8 cellular contexts compared by ENCODE assay signal in genomic region chr1:21290546-21290944, GRCh38. TPM values are rescaled to one million over a fixed set of nuclear protein-coding genes. Genes with fewer than 3 reads are reported as not detected.
DNase-seq lines count a peak whose midpoint lies in the region; ATAC-seq, FAIRE-seq and TF ChIP-seq lines count a peak whose summit lies in the region.

No MANE protein-coding gene starts in this region.

- peak overlapping the region; percentile 21 for H4K5ac ChIP-seq in H1 (ENCODE audit: insufficient read length, low read depth, low read length)

- no peak overlapping the region for H3K18ac ChIP-seq in H1 (ENCODE audit: extremely low read depth, low read length)

- no peak overlapping the region for H3K27ac ChIP-seq in PC-3 (ENCODE audit: low read length)
- H3K27ac ChIP-seq in H1 (ENCODE audit: low read depth, low read length): no peak overlapping the region
- H3K27ac ChIP-seq in pancreas: peak overlapping the region in 3 of 4 donors; percentile 6 to 70 (median 63)

- H3K36me3 ChIP-seq in PC-3 (ENCODE audit: low read depth, low read length): no peaks in the 10 kb centered on the region
- no peaks in the 10 kb centered on the region for H3K36me3 ChIP-seq in H1 (ENCODE audit: control insufficient read depth in 2 of 4, insufficient read depth in 4 of 4, low read length in 3 of 4)
- no peaks in the 10 kb centered on the region for H3K36me3 ChIP-seq in pancreas

- H3K23me2 ChIP-seq in H1 (ENCODE audit: low read depth, low read length): peaks cover 6% of the 10 kb centered on the region

- H2AFZ ChIP-seq in PC-3 (ENCODE audit: low read length) (peak overlapping the region; percentile 68; the same call in 1 of the 2 replicates), H1 (ENCODE audit: low read length) (no peak overlapping the region)

- no peak for TF ChIP-seq EP300 in H1 (IDR thresholded peaks at IDR 0.05; ENCODE audit: borderline replicate concordance in 1 of 2, low read depth in 2 of 2, low read length in 2 of 2)

- no peak overlapping the region for H2AK5ac ChIP-seq in H1 (ENCODE audit: low read depth, low read length)

- no peak overlapping the region for H2BK20ac ChIP-seq in H1 (ENCODE audit: low read length)

- H3K9ac ChIP-seq in PC-3 (ENCODE audit: low read length) (peak overlapping the region; percentile 76), H1 (replicated peaks in 1 of 4; ENCODE audit: extremely low read depth in 1 of 4, low read depth in 3 of 4, low read length in 3 of 4) (peak overlapping the region in 1 of 4 experiments; percentile 60; a peak in 1 of 7 replicates)

- H3K4me1 ChIP-seq in PC-3 (ENCODE audit: insufficient read depth, low read length): peaks cover 26% of the 10 kb centered on the region
- peaks cover 0 to 22% (median 16%) of the 10 kb centered on the region in 4 experiments; a peak in 6 of 7 replicates for H3K4me1 ChIP-seq in H1 (replicated peaks in 1 of 4; ENCODE audit: control insufficient read depth in 3 of 4, insufficient read depth in 4 of 4, low read length in 3 of 4)
- peaks cover 6 to 32% (median 15%) of the 10 kb centered on the region in 3 donors for H3K4me1 ChIP-seq in pancreas

- H3K9me3 ChIP-seq in PC-3 (ENCODE audit: low read length): no peaks in the 10 kb centered on the region
- H3K9me3 ChIP-seq in H1 (ENCODE audit: insufficient read depth in 2 of 2, low read depth in 1 of 2, low read length in 1 of 2): no peaks in the 10 kb centered on the region
- H3K9me3 ChIP-seq in pancreas: no peaks in the 10 kb centered on the region

- no peak overlapping the region for H2BK12ac ChIP-seq in H1 (ENCODE audit: low read depth, low read length)

- no peak overlapping the region for H2BK15ac ChIP-seq in H1 (ENCODE audit: low read length)

- no peak overlapping the region for H3K56ac ChIP-seq in H1 (replicated peaks; ENCODE audit: insufficient read length, low read depth, low read length)

- TF ChIP-seq RAD21 in H1 (IDR thresholded peaks at IDR 0.05 in 1 of 2, conservative IDR thresholded peaks at IDR 0.05 in 1 of 2; ENCODE audit: low read depth in 2 of 2, low read length in 2 of 2): no peak

- ATAC-seq in GM18502 (IDR thresholded peaks at IDR 0.05; ENCODE audit: poor library complexity, unreplicated experiment) (peak; percentile 23), PC-3 (peak; percentile 22), pancreas (peak in 1 of 4 donors; percentile 5), GM18505 (IDR thresholded peaks at IDR 0.05; ENCODE audit: unreplicated experiment) (no peak), HG03108 (IDR thresholded peaks at IDR 0.05; ENCODE audit: unreplicated experiment) (no peak)

- peak overlapping the region; percentile 85 for H3K4me3 ChIP-seq in PC-3 (ENCODE audit: low read length)
- peak overlapping the region; percentile 49 to 94 (median 68) for H3K4me3 ChIP-seq in H1 (ENCODE audit: extremely low read depth in 1 of 4, insufficient read depth in 2 of 4, low read depth in 3 of 4, low read length in 4 of 4)
- H3K4me3 ChIP-seq in pancreas: peak overlapping the region; percentile 41 to 67 (median 52)

- peak overlapping the region; percentile 24 for H3K14ac ChIP-seq in H1 (ENCODE audit: insufficient read length)

- intact Hi-C loops in PC-3 (cut with micrococcal nuclease) (loop anchor here (5.0 kb wide), 1 partner anchor 42 kb away; no protein-coding TSS in a partner anchor), pancreas (cut with DNase I) (no loop called here)

- H3K27me3 ChIP-seq in PC-3 (ENCODE audit: low read length) (no peaks in the 10 kb centered on the region), H1 (replicated peaks in 1 of 4; ENCODE audit: control insufficient read depth in 3 of 4, extremely low read depth in 1 of 4, insufficient read depth in 3 of 4, low read length in 3 of 4) (peaks cover 0 to 4% (median 0%) of the 10 kb centered on the region in 4 experiments; a peak in 2 of 7 replicates), pancreas (no peaks in the 10 kb centered on the region)

- no peak overlapping the region for H3K4ac ChIP-seq in H1 (replicated peaks; ENCODE audit: insufficient read length, low read depth, low read length)

- H2BK5ac ChIP-seq in H1 (ENCODE audit: low read depth, low read length): no peak overlapping the region

- H3K79me2 ChIP-seq in PC-3 (ENCODE audit: low read length): peaks cover 21% of the 10 kb centered on the region
- no peaks in the 10 kb centered on the region; a peak in 1 of 4 replicates for H3K79me2 ChIP-seq in H1 (ENCODE audit: control insufficient read depth in 1 of 2, insufficient read depth in 2 of 2, low read length in 2 of 2)

- WGBS in H1 (ENCODE audit: extremely low coverage in 1 of 2, insufficient coverage in 1 of 2, insufficient read length in 1 of 2, insufficient replicate concordance in 2 of 2, low coverage in 1 of 2, low lambda C conversion rate in 2 of 2, missing lambda C conversion rate in 1 of 2), 2 experiments: 12% methylated on average over 7 of the region's 9 CpGs; no CpG with 5 or more reads in 1 of the 2 experiments
- 5% methylated on average over 9 of the region's 9 CpGs for WGBS in pancreas, 2 donors

- TSS peak; percentile 73 for BruUV-seq in PC-3 (replicated peaks; lab: Mats Ljungman, UMichigan)

- H2BK120ac ChIP-seq in H1 (replicated peaks; ENCODE audit: low read depth, low read length): no peak overlapping the region

- POLR2A ChIA-PET in PC-3 (lab: Charles Lee; ENCODE audit: unreplicated experiment) (no interaction called here), H1 (lab: Charles Lee; ENCODE audit: partially characterized antibody) (interaction anchor here (1.3 kb wide), 1 partner anchor 9 kb away, joined by 7 read pairs; no protein-coding TSS in a partner anchor)

- no peaks in the 10 kb centered on the region; the same call in 1 of the 2 replicates for H3K79me1 ChIP-seq in H1 (ENCODE audit: low read depth, low read length)

- no peak overlapping the region for H4K8ac ChIP-seq in H1 (ENCODE audit: extremely low read depth, insufficient read depth, low read length)

- peak overlapping the region; percentile 68 for H4K91ac ChIP-seq in H1 (replicated peaks; ENCODE audit: insufficient read length, low read length)

- H3K9me2 ChIP-seq in PC-3 (replicated peaks; ENCODE audit: low read length): no peaks in the 10 kb centered on the region

- H3K4me2 ChIP-seq in PC-3 (ENCODE audit: low read length) (peak overlapping the region; percentile 95), H1 (ENCODE audit: insufficient read depth in 1 of 2, low read depth in 2 of 2, low read length in 2 of 2) (peak overlapping the region; percentile 67 to 86)

- no peaks in the 10 kb centered on the region for H3F3A ChIP-seq in PC-3 (ENCODE audit: low read length, unreplicated experiment)

- H3K23ac ChIP-seq in H1 (ENCODE audit: insufficient read length): no peak overlapping the region

- CTCF ChIA-PET in PC-3 (lab: Charles Lee) (interaction anchor here (0.7 to 1.1 kb wide), 2 partner anchors 43 to 100 kb away, joined by 4 to 6 read pairs; no protein-coding TSS in a partner anchor), H1 (lab: Charles Lee; ENCODE audit: partially characterized antibody) (interaction anchor here (0.8 to 6.4 kb wide), 5 partner anchors 20 to 73 kb away, joined by 3 to 44 read pairs (median 10); no protein-coding TSS in a partner anchor)

- TF ChIP-seq POLR2A in H1 (IDR thresholded peaks at IDR 0.05; ENCODE audit: control extremely low read depth in 1 of 2, low read depth in 2 of 2, low read length in 2 of 2) (no peak), GM18505 (IDR thresholded peaks at IDR 0.05; ENCODE audit: borderline replicate concordance, extremely low read depth, insufficient read depth, insufficient read length) (no peak)

- FAIRE-seq in H1 (lab: Jason Lieb, UNC) (no peak), pancreas (lab: Jason Lieb, UNC) (no peak)

- TF ChIP-seq CTCF in PC-3 (conservative IDR thresholded peaks at IDR 0.05; ENCODE audit: low read depth, low read length) (no peak), H1 (IDR thresholded peaks at IDR 0.05; ENCODE audit: control extremely low read depth in 1 of 3, insufficient read depth in 1 of 3, low read depth in 1 of 3, low read length in 3 of 3) (no peak), pancreas (IDR thresholded peaks at IDR 0.05) (no peak)

- H4K20me1 ChIP-seq in PC-3 (ENCODE audit: low read length): no peaks in the 10 kb centered on the region
- peaks cover 0 to 1% of the 10 kb centered on the region in 2 experiments for H4K20me1 ChIP-seq in H1 (replicated peaks in 1 of 2; ENCODE audit: control insufficient read depth in 1 of 2, insufficient read depth in 2 of 2, low read length in 2 of 2)

- no peak for DNase-seq in PC-3
- DNase-seq in H1 (ENCODE audit: low read depth in 1 of 2, low spot score in 2 of 2): no peak
- DNase-seq in pancreas: no peak
- DNase-seq in midbrain (lab: John Stamatoyannopoulos, UW): no peak
- DNase-seq in activated CD4-positive, CD25-positive, alpha-beta regulatory T cell treated with anti-CD3 and anti-CD28 coated beads, Interleukin-2, amount 50 U/mL, for 72 hours: no peak

TF ChIP-seq in H1, 55 proteins besides CTCF, POLR2A, EP300 and RAD21:
- TF ChIP-seq KDM4A (IDR thresholded peaks at IDR 0.05; ENCODE audit: low read depth, low read length, severe bottlenecking): peak; percentile 35
- TF ChIP-seq SUZ12 (IDR thresholded peaks at IDR 0.05; ENCODE audit: low read length): no peak
- TF ChIP-seq TBP (IDR thresholded peaks at IDR 0.05; ENCODE audit: low read depth, low read length): no peak
- TF ChIP-seq RBBP5 (IDR thresholded peaks at IDR 0.05; ENCODE audit: borderline replicate concordance, low read depth, low read length): no peak
- no peak for TF ChIP-seq SRF (IDR thresholded peaks at IDR 0.05; ENCODE audit: low read depth, low read length)

RNA-seq across cellular contexts. Expression of gene ECE1, which starts 0.3 kb away (rescaled TPM):
- total RNA-seq in PC-3 (2014; rRNA removed) (86.8 and 110 TPM in 2 replicates), pancreas (100 to 1,000 TPM in 2 of 6 donors, 10 to 100 TPM in 4; 68.4 to 141 (median 89.1) TPM)
- total RNA-seq in H1 (2021; fragmentation: NEBNext Ultra II Directional; extraction: Animal tissue kit (Norgen Biotek cat#: 25700)): 36.8 and 37.1 TPM in 2 replicates
- polyA plus RNA-seq in H1 (2011; rRNA removed) (21.4 and 26.7 TPM in 2 replicates), pancreas (10 to 100 TPM; 38.1 to 59.8 TPM)
- polyA plus RNA-seq in H1 (2011; cell fraction: cytosol; rRNA removed): 15.9 TPM
- 24.2 TPM for polyA plus RNA-seq in H1 (2011; cell fraction: nucleus; rRNA removed)
- 23.4 to 31.1 TPM (median 26.4 TPM) in 4 replicates for polyA plus RNA-seq in H1 (2012, experiment 1 of 2)
- polyA plus RNA-seq in H1 (2012, experiment 2 of 2): 17.3 TPM
- 44.8 TPM for polyA plus RNA-seq in H1 (2013, experiment 1 of 2)
- 44.6 TPM for polyA plus RNA-seq in H1 (2013, experiment 2 of 2)
- polyA minus RNA-seq in H1 (2011; rRNA and poly(A)+ RNA removed): 23.9 and 27.9 TPM in 2 replicates
- polyA minus RNA-seq in H1 (2011; cell fraction: cytosol; rRNA and poly(A)+ RNA removed): 13.4 TPM
- 12.3 TPM for polyA minus RNA-seq in H1 (2011; cell fraction: nucleus; rRNA and poly(A)+ RNA removed)

Comparison
In these comparisons a context has a peak if more than half of its experiments do, and no peak if none do; other contexts are left out.
1. ATAC-seq: peak in GM18502 (single experiment) and PC-3 (single experiment); none in GM18505 (single experiment) and HG03108 (single experiment).
2. H3K27ac ChIP-seq: peak in pancreas (3 of 4); none in PC-3 (single experiment) and H1 (single experiment).
3. Peak in every context shown above with its lines, with median percentiles within 50 percentile points of each other: H3K4me3 ChIP-seq.